18 cellular contexts compared by ENCODE assay signal in genomic region chr17:61200349-61200735, GRCh38.
DNase-seq lines count a peak whose midpoint lies in the region; ATAC-seq, FAIRE-seq and TF ChIP-seq lines count a peak whose summit lies in the region.
"Had no signal": no experiment of that assay in that cellular context is flagged by ENCODE, and none has a peak within 500 bp of the region (broad histone marks: within the 10 kb centered on the region; RNA-seq: fewer than 3 reads in every experiment).

No MANE protein-coding gene starts in this region.

- no peak for FAIRE-seq in pancreas (lab: Jason Lieb, UNC)
- FAIRE-seq: endometrium, kidney had no signal

- intact Hi-C loops in pancreas (cut with DNase I) = no loop called here

- H3K4me1 ChIP-seq in pancreas = peaks cover 0 to 18% (median 12%) of the 10 kb centered on the region in 3 donors

- H3K9me3 ChIP-seq in pancreas = no peaks in the 10 kb centered on the region

- TF ChIP-seq CTCF in VCaP (conservative IDR thresholded peaks at IDR 0.05) (no peak), pancreas (IDR thresholded peaks at IDR 0.05) (no peak)

- DNase-seq in ACHN (peak; percentile 44), iris pigment epithelial cell (ENCODE audit: low read depth) (peak; percentile 74), pancreas (peak in 2 of 6 donors; percentile 6 to 17), putamen (ENCODE audit: low spot score) (no peak), DMS 273 (lab: John Stamatoyannopoulos, UW; ENCODE audit: unreplicated experiment) (no peak), NCI-H2029 (lab: John Stamatoyannopoulos, UW) (no peak)
- DNase-seq in stimulated activated naive CD8-positive, alpha-beta T cell treated with anti-CD3 and anti-CD28 coated beads, Interleukin-15, Interleukin-2, amounts not matched to agents 100 U/mL and 50 U/mL, for 24 hours = no peak
- DNase-seq: activated CD4-positive, alpha-beta T cell treated with anti-CD3 and anti-CD28 coated beads for 36 hours; C1 segment of cervical spinal cord; hippocampal formation; kidney; midbrain; NCI-H1092; NCI-H526; stimulated activated CD4-positive, alpha-beta T cell treated with anti-CD3 and anti-CD28 coated beads, Interleukin-12 subunit alpha, Interleukin-12 subunit beta, amount 100 ng/mL, for 4 hours had no signal

- H3K4me3 ChIP-seq in pancreas = no peak overlapping the region

- peak overlapping the region; percentile 49 for H3K27ac ChIP-seq in VCaP
- no peak overlapping the region for H3K27ac ChIP-seq in pancreas

- no peaks in the 10 kb centered on the region for H3K27me3 ChIP-seq in pancreas

- ATAC-seq in pancreas = peak in 3 of 4 donors; percentile 55 to 85 (median 71)
- ATAC-seq in stimulated activated naive CD8-positive, alpha-beta T cell treated with anti-CD3 and anti-CD28 coated beads, Interleukin-15, Interleukin-2, amounts not matched to agents 100 U/mL and 50 U/mL, for 24 hours = no peak
- ATAC-seq: activated CD4-positive, alpha-beta T cell treated with anti-CD3 and anti-CD28 coated beads for 36 hours; Right ventricle myocardium inferior had no signal

- 60 to 62% methylated on average over 8 of the region's 8 CpGs for WGBS in pancreas, 2 donors

- H3K36me3 ChIP-seq in pancreas = no peaks in the 10 kb centered on the region

- in situ Hi-C loops in ACHN (cut with HindIII; ENCODE audit: low pct_ligation_motif_present, low pct_unique_long_range_greater_than_20kb, low sequenced_read_pairs) = no loop called here

Comparison
In these comparisons a context has a peak if more than half of its experiments do, and no peak if none do; other contexts are left out.
1. DNase-seq: peak in ACHN (single experiment) and iris pigment epithelial cell (single experiment); none in stimulated activated naive CD8-positive, alpha-beta T cell treated with anti-CD3 and anti-CD28 coated beads, Interleukin-15, Interleukin-2, amounts not matched to agents 100 U/mL and 50 U/mL, for 24 hours (single experiment), putamen (single experiment), DMS 273 (single experiment) and NCI-H2029 (single experiment).